ENCODE assay signal across 8 cellular contexts in the genomic region with DNA sequence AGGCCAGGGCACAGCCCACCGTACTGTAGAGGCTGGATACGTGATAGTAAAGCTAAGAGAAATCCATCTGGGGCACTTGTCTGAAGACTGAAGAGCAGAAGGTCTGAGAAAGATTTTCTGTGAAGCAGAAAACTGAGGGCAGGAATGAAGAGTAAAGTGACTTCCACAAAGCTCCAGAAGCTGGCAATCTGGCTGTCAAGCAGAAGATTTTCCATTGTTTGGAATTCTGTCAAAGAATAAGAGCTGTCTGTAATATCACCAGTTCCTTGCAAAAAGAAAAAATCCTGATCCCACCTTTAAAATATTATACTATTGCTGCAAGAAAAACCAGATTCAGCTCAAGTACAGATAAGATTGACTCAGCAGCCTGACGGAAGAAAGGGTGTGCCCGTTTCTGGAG.
"Had no signal": no experiment of that assay in that cellular context is flagged by ENCODE, and none has a peak within 500 bp of the region (broad histone marks: within the 10 kb centered on the region; RNA-seq: fewer than 3 reads in every experiment).

No MANE protein-coding gene starts in this region.

- H3K9me3 Mint-ChIP-seq: H9 had no signal

- H3K4me3 Mint-ChIP-seq: H9 had no signal

- H3K27ac Mint-ChIP-seq: H9 had no signal

- FAIRE-seq: H54, HTR-8/SVneo, K562 had no signal

- DNase-seq: GOT3, H9, HCEC 1CT, IMR-90, KG1 had no signal

- H3K4me3 ChIP-seq: K562 had no signal

- ATAC-seq: K562 had no signal
